In the genomic region with DNA sequence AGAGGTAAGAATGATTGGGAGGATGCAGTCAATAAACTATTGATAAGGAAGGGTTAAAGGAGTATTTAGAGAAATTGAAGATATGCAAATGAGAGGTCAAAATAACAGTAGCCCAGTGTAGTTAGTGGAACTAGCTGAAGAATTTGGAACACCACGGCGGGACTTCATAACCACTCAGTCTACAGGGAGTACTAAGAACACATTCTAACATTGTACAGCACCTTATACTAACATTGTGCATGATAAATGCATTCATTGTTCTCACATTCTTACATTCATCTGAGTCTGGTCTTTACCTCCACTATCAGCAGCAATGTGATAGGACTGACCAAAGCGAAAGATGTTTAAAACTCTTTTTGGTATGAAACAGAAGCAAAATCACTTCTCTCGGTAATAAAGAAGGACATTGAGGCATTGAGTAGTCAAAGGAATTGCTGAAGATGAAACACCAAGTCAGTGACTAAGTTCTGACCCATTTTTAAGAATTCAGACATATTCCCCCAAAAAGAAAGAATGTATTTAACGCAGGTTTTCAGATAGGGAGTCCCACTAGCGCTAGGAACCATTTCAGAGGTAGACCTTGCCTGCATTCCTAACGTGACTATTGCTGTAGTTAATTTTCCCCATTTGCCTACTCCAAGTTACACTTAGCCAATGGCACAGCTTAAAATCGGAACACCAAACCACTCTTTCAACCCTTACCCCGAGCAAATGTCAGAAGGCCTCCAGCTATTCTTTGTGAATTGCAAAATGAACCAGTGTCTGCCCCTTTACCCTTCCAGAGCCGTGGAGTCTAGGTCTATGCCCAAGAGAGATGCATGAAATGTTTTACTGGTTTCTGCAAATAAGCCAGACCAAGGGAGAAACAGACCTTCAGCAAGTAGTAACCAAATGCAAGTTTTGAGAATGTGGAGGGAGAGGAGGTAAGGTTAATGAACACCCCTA, we compare ENCODE assay signal across 1 cellular context.
TF ChIP-seq lines count a peak whose summit lies in the region.

No MANE protein-coding gene starts in this region.

TF ChIP-seq in HepG2, 621 proteins besides CTCF, POLR2A, EP300 and RAD21 (continued from another document and continues in another):
- TF ChIP-seq, protein P1, sequence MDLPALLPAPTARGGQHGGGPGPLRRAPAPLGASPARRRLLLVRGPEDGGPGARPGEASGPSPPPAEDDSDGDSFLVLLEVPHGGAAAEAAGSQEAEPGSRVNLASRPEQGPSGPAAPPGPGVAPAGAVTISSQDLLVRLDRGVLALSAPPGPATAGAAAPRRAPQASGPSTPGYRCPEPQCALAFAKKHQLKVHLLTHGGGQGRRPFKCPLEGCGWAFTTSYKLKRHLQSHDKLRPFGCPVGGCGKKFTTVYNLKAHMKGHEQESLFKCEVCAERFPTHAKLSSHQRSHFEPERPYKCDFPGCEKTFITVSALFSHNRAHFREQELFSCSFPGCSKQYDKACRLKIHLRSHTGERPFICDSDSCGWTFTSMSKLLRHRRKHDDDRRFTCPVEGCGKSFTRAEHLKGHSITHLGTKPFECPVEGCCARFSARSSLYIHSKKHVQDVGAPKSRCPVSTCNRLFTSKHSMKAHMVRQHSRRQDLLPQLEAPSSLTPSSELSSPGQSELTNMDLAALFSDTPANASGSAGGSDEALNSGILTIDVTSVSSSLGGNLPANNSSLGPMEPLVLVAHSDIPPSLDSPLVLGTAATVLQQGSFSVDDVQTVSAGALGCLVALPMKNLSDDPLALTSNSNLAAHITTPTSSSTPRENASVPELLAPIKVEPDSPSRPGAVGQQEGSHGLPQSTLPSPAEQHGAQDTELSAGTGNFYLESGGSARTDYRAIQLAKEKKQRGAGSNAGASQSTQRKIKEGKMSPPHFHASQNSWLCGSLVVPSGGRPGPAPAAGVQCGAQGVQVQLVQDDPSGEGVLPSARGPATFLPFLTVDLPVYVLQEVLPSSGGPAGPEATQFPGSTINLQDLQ (CRISPR knock-in tag; IDR thresholded peaks at IDR 0.05), result no peak
- TF ChIP-seq NFIC (IDR thresholded peaks at IDR 0.05; ENCODE audit: low read length) (no peak), NCOA1 (CRISPR knock-in tag; IDR thresholded peaks at IDR 0.05) (no peak), IRX3 (CRISPR knock-in tag; IDR thresholded peaks at IDR 0.05; ENCODE audit: borderline replicate concordance, low read depth) (no peak), ZNF350 (CRISPR knock-in tag; IDR thresholded peaks at IDR 0.05; ENCODE audit: borderline replicate concordance, low read depth) (no peak), MLLT10 (CRISPR knock-in tag; IDR thresholded peaks at IDR 0.05) (no peak), CCAR2 (optimal IDR thresholded peaks at IDR 0.05; ENCODE audit: low read depth, low read length) (peak; percentile 46), SMAD3 (CRISPR knock-in tag; IDR thresholded peaks at IDR 0.05) (no peak), ZNF501 (CRISPR knock-in tag; IDR thresholded peaks at IDR 0.05) (no peak), ZNF432 (CRISPR knock-in tag; IDR thresholded peaks at IDR 0.05; ENCODE audit: borderline replicate concordance) (no peak), MBD4 (IDR thresholded peaks at IDR 0.05; ENCODE audit: borderline replicate concordance, low read length) (no peak), ZNF788 (CRISPR knock-in tag; IDR thresholded peaks at IDR 0.05; ENCODE audit: borderline replicate concordance) (no peak), ZNF768 (CRISPR knock-in tag; IDR thresholded peaks at IDR 0.05) (no peak), RBM39 (IDR thresholded peaks at IDR 0.05; ENCODE audit: low read depth, low read length, poor library complexity, severe bottlenecking) (no peak), PAF1 (CRISPR knock-in tag; IDR thresholded peaks at IDR 0.05) (peak; percentile 87; the same call in 1 of the 2 replicates), ZMAT3 (CRISPR knock-in tag; conservative IDR thresholded peaks at IDR 0.05) (peak; percentile 0; the same call in 1 of the 2 replicates)
- TF ChIP-seq, protein P2, sequence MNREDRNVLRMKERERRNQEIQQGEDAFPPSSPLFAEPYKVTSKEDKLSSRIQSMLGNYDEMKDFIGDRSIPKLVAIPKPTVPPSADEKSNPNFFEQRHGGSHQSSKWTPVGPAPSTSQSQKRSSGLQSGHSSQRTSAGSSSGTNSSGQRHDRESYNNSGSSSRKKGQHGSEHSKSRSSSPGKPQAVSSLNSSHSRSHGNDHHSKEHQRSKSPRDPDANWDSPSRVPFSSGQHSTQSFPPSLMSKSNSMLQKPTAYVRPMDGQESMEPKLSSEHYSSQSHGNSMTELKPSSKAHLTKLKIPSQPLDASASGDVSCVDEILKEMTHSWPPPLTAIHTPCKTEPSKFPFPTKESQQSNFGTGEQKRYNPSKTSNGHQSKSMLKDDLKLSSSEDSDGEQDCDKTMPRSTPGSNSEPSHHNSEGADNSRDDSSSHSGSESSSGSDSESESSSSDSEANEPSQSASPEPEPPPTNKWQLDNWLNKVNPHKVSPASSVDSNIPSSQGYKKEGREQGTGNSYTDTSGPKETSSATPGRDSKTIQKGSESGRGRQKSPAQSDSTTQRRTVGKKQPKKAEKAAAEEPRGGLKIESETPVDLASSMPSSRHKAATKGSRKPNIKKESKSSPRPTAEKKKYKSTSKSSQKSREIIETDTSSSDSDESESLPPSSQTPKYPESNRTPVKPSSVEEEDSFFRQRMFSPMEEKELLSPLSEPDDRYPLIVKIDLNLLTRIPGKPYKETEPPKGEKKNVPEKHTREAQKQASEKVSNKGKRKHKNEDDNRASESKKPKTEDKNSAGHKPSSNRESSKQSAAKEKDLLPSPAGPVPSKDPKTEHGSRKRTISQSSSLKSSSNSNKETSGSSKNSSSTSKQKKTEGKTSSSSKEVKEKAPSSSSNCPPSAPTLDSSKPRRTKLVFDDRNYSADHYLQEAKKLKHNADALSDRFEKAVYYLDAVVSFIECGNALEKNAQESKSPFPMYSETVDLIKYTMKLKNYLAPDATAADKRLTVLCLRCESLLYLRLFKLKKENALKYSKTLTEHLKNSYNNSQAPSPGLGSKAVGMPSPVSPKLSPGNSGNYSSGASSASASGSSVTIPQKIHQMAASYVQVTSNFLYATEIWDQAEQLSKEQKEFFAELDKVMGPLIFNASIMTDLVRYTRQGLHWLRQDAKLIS (CRISPR knock-in tag; IDR thresholded peaks at IDR 0.05), result peak; percentile 18
- TF ChIP-seq, protein P3, sequence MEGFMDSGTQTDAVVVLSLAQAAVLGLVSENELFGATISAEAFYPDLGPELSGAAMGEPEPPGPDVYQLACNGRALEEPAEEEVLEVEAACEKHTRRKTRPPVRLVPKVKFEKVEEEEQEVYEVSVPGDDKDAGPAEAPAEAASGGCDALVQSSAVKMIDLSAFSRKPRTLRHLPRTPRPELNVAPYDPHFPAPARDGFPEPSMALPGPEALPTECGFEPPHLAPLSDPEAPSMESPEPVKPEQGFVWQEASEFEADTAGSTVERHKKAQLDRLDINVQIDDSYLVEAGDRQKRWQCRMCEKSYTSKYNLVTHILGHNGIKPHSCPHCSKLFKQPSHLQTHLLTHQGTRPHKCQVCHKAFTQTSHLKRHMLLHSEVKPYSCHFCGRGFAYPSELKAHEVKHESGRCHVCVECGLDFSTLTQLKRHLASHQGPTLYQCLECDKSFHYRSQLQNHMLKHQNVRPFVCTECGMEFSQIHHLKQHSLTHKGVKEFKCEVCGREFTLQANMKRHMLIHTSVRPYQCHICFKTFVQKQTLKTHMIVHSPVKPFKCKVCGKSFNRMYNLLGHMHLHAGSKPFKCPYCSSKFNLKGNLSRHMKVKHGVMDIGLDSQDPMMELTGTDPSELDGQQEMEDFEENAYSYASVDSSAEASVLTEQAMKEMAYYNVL (CRISPR knock-in tag; IDR thresholded peaks at IDR 0.05; ENCODE audit: borderline replicate concordance), result no peak
- TF ChIP-seq, protein P4, sequence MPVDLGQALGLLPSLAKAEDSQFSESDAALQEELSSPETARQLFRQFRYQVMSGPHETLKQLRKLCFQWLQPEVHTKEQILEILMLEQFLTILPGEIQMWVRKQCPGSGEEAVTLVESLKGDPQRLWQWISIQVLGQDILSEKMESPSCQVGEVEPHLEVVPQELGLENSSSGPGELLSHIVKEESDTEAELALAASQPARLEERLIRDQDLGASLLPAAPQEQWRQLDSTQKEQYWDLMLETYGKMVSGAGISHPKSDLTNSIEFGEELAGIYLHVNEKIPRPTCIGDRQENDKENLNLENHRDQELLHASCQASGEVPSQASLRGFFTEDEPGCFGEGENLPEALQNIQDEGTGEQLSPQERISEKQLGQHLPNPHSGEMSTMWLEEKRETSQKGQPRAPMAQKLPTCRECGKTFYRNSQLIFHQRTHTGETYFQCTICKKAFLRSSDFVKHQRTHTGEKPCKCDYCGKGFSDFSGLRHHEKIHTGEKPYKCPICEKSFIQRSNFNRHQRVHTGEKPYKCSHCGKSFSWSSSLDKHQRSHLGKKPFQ (CRISPR knock-in tag; IDR thresholded peaks at IDR 0.05; ENCODE audit: insufficient replicate concordance), result peak; percentile 81
- TF ChIP-seq, protein P5, sequence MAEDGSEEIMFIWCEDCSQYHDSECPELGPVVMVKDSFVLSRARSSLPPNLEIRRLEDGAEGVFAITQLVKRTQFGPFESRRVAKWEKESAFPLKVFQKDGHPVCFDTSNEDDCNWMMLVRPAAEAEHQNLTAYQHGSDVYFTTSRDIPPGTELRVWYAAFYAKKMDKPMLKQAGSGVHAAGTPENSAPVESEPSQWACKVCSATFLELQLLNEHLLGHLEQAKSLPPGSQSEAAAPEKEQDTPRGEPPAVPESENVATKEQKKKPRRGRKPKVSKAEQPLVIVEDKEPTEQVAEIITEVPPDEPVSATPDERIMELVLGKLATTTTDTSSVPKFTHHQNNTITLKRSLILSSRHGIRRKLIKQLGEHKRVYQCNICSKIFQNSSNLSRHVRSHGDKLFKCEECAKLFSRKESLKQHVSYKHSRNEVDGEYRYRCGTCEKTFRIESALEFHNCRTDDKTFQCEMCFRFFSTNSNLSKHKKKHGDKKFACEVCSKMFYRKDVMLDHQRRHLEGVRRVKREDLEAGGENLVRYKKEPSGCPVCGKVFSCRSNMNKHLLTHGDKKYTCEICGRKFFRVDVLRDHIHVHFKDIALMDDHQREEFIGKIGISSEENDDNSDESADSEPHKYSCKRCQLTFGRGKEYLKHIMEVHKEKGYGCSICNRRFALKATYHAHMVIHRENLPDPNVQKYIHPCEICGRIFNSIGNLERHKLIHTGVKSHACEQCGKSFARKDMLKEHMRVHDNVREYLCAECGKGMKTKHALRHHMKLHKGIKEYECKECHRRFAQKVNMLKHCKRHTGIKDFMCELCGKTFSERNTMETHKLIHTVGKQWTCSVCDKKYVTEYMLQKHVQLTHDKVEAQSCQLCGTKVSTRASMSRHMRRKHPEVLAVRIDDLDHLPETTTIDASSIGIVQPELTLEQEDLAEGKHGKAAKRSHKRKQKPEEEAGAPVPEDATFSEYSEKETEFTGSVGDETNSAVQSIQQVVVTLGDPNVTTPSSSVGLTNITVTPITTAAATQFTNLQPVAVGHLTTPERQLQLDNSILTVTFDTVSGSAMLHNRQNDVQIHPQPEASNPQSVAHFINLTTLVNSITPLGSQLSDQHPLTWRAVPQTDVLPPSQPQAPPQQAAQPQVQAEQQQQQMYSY (CRISPR knock-in tag; IDR thresholded peaks at IDR 0.05), result 0 out of 2 replicates have a peak, but pooled peaks have one; percentile 0
- TF ChIP-seq, protein P6, sequence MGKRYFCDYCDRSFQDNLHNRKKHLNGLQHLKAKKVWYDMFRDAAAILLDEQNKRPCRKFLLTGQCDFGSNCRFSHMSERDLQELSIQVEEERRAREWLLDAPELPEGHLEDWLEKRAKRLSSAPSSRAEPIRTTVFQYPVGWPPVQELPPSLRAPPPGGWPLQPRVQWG (CRISPR knock-in tag; IDR thresholded peaks at IDR 0.05; ENCODE audit: borderline replicate concordance, low read depth), result no peak
- TF ChIP-seq, protein P7, sequence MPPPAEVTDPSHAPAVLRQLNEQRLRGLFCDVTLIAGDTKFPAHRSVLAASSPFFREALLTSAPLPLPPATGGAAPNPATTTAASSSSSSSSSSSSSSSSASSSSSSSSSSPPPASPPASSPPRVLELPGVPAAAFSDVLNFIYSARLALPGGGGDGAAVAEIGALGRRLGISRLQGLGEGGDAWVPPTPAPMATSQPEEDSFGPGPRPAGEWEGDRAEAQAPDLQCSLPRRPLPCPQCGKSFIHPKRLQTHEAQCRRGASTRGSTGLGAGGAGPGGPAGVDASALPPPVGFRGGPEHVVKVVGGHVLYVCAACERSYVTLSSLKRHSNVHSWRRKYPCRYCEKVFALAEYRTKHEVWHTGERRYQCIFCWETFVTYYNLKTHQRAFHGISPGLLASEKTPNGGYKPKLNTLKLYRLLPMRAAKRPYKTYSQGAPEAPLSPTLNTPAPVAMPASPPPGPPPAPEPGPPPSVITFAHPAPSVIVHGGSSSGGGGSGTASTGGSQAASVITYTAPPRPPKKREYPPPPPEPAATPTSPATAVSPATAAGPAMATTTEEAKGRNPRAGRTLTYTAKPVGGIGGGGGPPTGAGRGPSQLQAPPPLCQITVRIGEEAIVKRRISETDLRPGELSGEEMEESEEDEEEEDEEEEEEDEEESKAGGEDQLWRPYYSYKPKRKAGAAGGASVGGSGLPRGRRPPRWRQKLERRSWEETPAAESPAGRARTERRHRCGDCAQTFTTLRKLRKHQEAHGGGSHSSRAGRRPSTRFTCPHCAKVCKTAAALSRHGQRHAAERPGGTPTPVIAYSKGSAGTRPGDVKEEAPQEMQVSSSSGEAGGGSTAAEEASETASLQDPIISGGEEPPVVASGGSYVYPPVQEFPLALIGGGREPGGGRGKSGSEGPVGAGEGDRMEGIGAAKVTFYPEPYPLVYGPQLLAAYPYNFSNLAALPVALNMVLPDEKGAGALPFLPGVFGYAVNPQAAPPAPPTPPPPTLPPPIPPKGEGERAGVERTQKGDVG (CRISPR knock-in tag; IDR thresholded peaks at IDR 0.05; ENCODE audit: borderline replicate concordance), result no peak
- TF ChIP-seq, protein P8, sequence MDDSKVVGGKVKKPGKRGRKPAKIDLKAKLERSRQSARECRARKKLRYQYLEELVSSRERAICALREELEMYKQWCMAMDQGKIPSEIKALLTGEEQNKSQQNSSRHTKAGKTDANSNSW (CRISPR knock-in tag; IDR thresholded peaks at IDR 0.05; ENCODE audit: borderline replicate concordance), result no peak
- TF ChIP-seq, protein P9, sequence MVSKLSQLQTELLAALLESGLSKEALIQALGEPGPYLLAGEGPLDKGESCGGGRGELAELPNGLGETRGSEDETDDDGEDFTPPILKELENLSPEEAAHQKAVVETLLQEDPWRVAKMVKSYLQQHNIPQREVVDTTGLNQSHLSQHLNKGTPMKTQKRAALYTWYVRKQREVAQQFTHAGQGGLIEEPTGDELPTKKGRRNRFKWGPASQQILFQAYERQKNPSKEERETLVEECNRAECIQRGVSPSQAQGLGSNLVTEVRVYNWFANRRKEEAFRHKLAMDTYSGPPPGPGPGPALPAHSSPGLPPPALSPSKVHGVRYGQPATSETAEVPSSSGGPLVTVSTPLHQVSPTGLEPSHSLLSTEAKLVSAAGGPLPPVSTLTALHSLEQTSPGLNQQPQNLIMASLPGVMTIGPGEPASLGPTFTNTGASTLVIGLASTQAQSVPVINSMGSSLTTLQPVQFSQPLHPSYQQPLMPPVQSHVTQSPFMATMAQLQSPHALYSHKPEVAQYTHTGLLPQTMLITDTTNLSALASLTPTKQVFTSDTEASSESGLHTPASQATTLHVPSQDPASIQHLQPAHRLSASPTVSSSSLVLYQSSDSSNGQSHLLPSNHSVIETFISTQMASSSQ (IDR thresholded peaks at IDR 0.05; ENCODE audit: low read depth), result 0 out of 2 replicates have a peak, but pooled peaks have one; percentile 50
- TF ChIP-seq, protein P9 (CRISPR knock-in tag; IDR thresholded peaks at IDR 0.05; ENCODE audit: borderline replicate concordance), result no peak
